In genomic region chr7:74657692-74658170, GRCh38 we compare ENCODE assay signal across 8 cellular contexts. TPM values are rescaled to one million over a fixed set of nuclear protein-coding genes. Genes with fewer than 3 reads are reported as not detected.
DNase-seq lines count a peak whose midpoint lies in the region; ATAC-seq lines count a peak whose summit lies in the region.

TSS of gene GTF2I (plus strand) at chr7:74657718. CDS start at chr7:74689129, 31,411 bp downstream.

- DNase-seq in CD4-positive, alpha-beta memory T cell, result no peak
- no peak for DNase-seq in activated T-cell treated with anti-CD3 and anti-CD28 coated beads, Interleukin-2, amount 50 U/mL, for 4 hours
- DNase-seq in glomerular endothelial cell (ENCODE audit: extremely low read depth, low read depth, low spot score), result no peak
- DNase-seq in trophoblast cell, result peak in 1 of 2 donors; percentile 55
- DNase-seq in SK-N-DZ (ENCODE audit: low spot score), result no peak
- DNase-seq in AG20443 (ENCODE audit: low spot score), result no peak

- peaks cover 49% of the 10 kb centered on the region for H3K4me1 ChIP-seq in CD4-positive, alpha-beta memory T cell (ENCODE audit: insufficient read depth, low read length)
- H3K4me1 ChIP-seq in trophoblast cell (ENCODE audit: control insufficient read depth in 1 of 2, insufficient read depth in 2 of 2, low read length in 2 of 2), result peaks cover 19 to 20% of the 10 kb centered on the region in 2 experiments

- H3K4me2 ChIP-seq in trophoblast cell (ENCODE audit: low read length), result peak within 1 kb of the TSS; percentile 97

- H3K14ac ChIP-seq in trophoblast cell (ENCODE audit: low read length), result peak within 1 kb of the TSS; percentile 100

- peaks cover 0 to 3% (median 0%) of the 10 kb centered on the region in 8 donors for H3K9me3 Mint-ChIP-seq in CD4-positive, alpha-beta memory T cell
- no peaks in the 10 kb centered on the region for H3K9me3 Mint-ChIP-seq in activated T-cell treated with anti-CD3 and anti-CD28 coated beads, Interleukin-2, amount 50 U/mL, for 4 hours

- H2BK120ac ChIP-seq in trophoblast cell (ENCODE audit: insufficient read depth, low read length, poor library complexity), result peak within 1 kb of the TSS; percentile 100

- H3K79me1 ChIP-seq in trophoblast cell (ENCODE audit: low read length), result peaks cover 28% of the 10 kb centered on the region

- H2AK5ac ChIP-seq in trophoblast cell (ENCODE audit: low read length), result peak within 1 kb of the TSS; percentile 100

- peaks cover 39% of the 10 kb centered on the region for H3K79me2 ChIP-seq in trophoblast cell (ENCODE audit: control insufficient read depth, insufficient read depth, low read length, poor library complexity)

- intact Hi-C loops in CD4-positive, alpha-beta memory T cell (cut with micrococcal nuclease), result loop anchor here (1.0 to 2.0 kb wide), 2 partner anchors 205 to 403 kb away; partner anchors contain the start of genes GTF2IRD1 and RFC2

- peak within 1 kb of the TSS; percentile 100 for H4K91ac ChIP-seq in trophoblast cell (ENCODE audit: low read depth, low read length)

- no peaks in the 10 kb centered on the region for H3K27me3 ChIP-seq in CD4-positive, alpha-beta memory T cell (ENCODE audit: insufficient read depth, low read length)
- no peaks in the 10 kb centered on the region for H3K27me3 ChIP-seq in trophoblast cell (ENCODE audit: insufficient read depth, low read length)

- H2AFZ ChIP-seq in trophoblast cell (ENCODE audit: insufficient read depth, low read length, poor library complexity), result peak within 1 kb of the TSS; percentile 98

- no CpG with 5 or more reads among the region's 56 CpGs for WGBS in trophoblast cell (ENCODE audit: extremely low coverage, insufficient coverage, insufficient read length)

- peak within 1 kb of the TSS; percentile 100 for H3K4ac ChIP-seq in trophoblast cell (ENCODE audit: low read depth, low read length)

- H3K36me3 Mint-ChIP-seq in CD4-positive, alpha-beta memory T cell, result peaks cover 0 to 22% of the 10 kb centered on the region in 2 donors
- H3K36me3 Mint-ChIP-seq in activated T-cell treated with anti-CD3 and anti-CD28 coated beads, Interleukin-2, amount 50 U/mL, for 4 hours (ENCODE audit: insufficient read depth), result peaks cover 8% of the 10 kb centered on the region

- POLR2A ChIA-PET in CD4-positive, alpha-beta memory T cell (lab: Charles Lee; ENCODE audit: partially characterized antibody), result interaction anchor here (1.0 to 1.7 kb wide), 5 partner anchors 40 to 1136 kb away, joined by 3 to 15 read pairs (median 3); partner anchors contain the start of genes BAZ1B, EIF4H and GTF2IRD1

- ATAC-seq in GM19468 (IDR thresholded peaks at IDR 0.05; ENCODE audit: extremely low read depth, unreplicated experiment) (peak; percentile 2), HG03565 (IDR thresholded peaks at IDR 0.05; ENCODE audit: unreplicated experiment) (peak; percentile 1)
- ATAC-seq in activated T-cell treated with anti-CD3 and anti-CD28 coated beads, Interleukin-2, amount 50 U/mL, for 4 hours, result peak; percentile 33 to 34

- H3K27ac Mint-ChIP-seq in CD4-positive, alpha-beta memory T cell, result peak within 1 kb of the TSS; percentile 88 to 96 (median 92)

- peak within 1 kb of the TSS; percentile 99 for H2BK5ac ChIP-seq in trophoblast cell (ENCODE audit: low read depth, low read length, poor library complexity)

- no peaks in the 10 kb centered on the region for H3K36me3 ChIP-seq in CD4-positive, alpha-beta memory T cell (ENCODE audit: insufficient read depth, low read length)
- H3K36me3 ChIP-seq in trophoblast cell (ENCODE audit: control insufficient read depth in 1 of 2, insufficient read depth in 2 of 2, low read length in 2 of 2), result peaks cover 0 to 3% of the 10 kb centered on the region in 2 experiments

- no peak within 1 kb of the TSS for H3K23ac ChIP-seq in trophoblast cell (ENCODE audit: low read length)

- peak within 1 kb of the TSS; percentile 29 for H2BK12ac ChIP-seq in trophoblast cell (ENCODE audit: low read length)

- peak within 1 kb of the TSS; percentile 99 for H4K12ac ChIP-seq in trophoblast cell (ENCODE audit: low read depth, low read length)

- H3K9me3 ChIP-seq in CD4-positive, alpha-beta memory T cell (ENCODE audit: control insufficient read depth in 1 of 2, low read length in 2 of 2), result no peaks in the 10 kb centered on the region
- no peaks in the 10 kb centered on the region for H3K9me3 ChIP-seq in trophoblast cell (ENCODE audit: insufficient read depth, low read depth, low read length)

- peak within 1 kb of the TSS; percentile 87 to 88 for H3K4me3 ChIP-seq in CD4-positive, alpha-beta memory T cell (ENCODE audit: low read length in 2 of 2)
- H3K4me3 ChIP-seq in trophoblast cell (ENCODE audit: low read depth, low read length), result peak within 1 kb of the TSS; percentile 100

- H3K4me1 Mint-ChIP-seq in CD4-positive, alpha-beta memory T cell, result peaks cover 24 to 59% (median 44%) of the 10 kb centered on the region in 4 donors
- H3K4me1 Mint-ChIP-seq in activated T-cell treated with anti-CD3 and anti-CD28 coated beads, Interleukin-2, amount 50 U/mL, for 4 hours (ENCODE audit: low read depth), result peaks cover 56% of the 10 kb centered on the region

- CTCF ChIA-PET in CD4-positive, alpha-beta memory T cell (lab: Charles Lee; ENCODE audit: partially characterized antibody), result no interaction called here

- H3K27ac ChIP-seq in CD4-positive, alpha-beta memory T cell (ENCODE audit: low read depth, low read length), result peak within 1 kb of the TSS; percentile 74
- H3K27ac ChIP-seq in trophoblast cell (ENCODE audit: low read depth, low read length), result peak within 1 kb of the TSS; percentile 100

- H3K9ac ChIP-seq in trophoblast cell (ENCODE audit: low read length), result peak within 1 kb of the TSS; percentile 100

- peak within 1 kb of the TSS; percentile 99 for H3K18ac ChIP-seq in trophoblast cell (ENCODE audit: low read length)

- no peaks in the 10 kb centered on the region for H3K27me3 Mint-ChIP-seq in CD4-positive, alpha-beta memory T cell
- H3K27me3 Mint-ChIP-seq in activated T-cell treated with anti-CD3 and anti-CD28 coated beads, Interleukin-2, amount 50 U/mL, for 4 hours (ENCODE audit: low read depth), result no peaks in the 10 kb centered on the region

- peak within 1 kb of the TSS; percentile 88 to 95 (median 92) for H3K4me3 Mint-ChIP-seq in CD4-positive, alpha-beta memory T cell
- H3K4me3 Mint-ChIP-seq in activated T-cell treated with anti-CD3 and anti-CD28 coated beads, Interleukin-2, amount 50 U/mL, for 4 hours, result peak within 1 kb of the TSS; percentile 87

- H4K8ac ChIP-seq in trophoblast cell (ENCODE audit: low read depth, low read length), result peak within 1 kb of the TSS; percentile 98

RNA-seq across cellular contexts. Expression of gene GTF2I, which starts in this region (rescaled TPM):
- total RNA-seq in CD4-positive, alpha-beta memory T cell, result 100 to 1,000 TPM; 144 to 156 TPM
- polyA plus RNA-seq in CD4-positive, alpha-beta memory T cell, result 10 to 100 TPM; 20.5 to 75.1 TPM
- total RNA-seq in activated T-cell treated with anti-CD3 and anti-CD28 coated beads, Interleukin-2, amount 50 U/mL, for 4 hours, result 100 to 1,000 TPM; 161 to 195 (median 181) TPM
- total RNA-seq in glomerular endothelial cell, result 121 and 129 TPM in 2 replicates
- 172 and 177 TPM in 2 replicates for polyA plus RNA-seq in trophoblast cell (2013)
- 158 and 197 TPM in 2 replicates for polyA plus RNA-seq in SK-N-DZ (2014; cell fraction: cytosol; rRNA removed)
- polyA plus RNA-seq in SK-N-DZ (2014; cell fraction: nucleus; rRNA removed), result 283 and 386 TPM in 2 replicates
